Comparison of ENCODE assay signal across 2 cellular contexts in the genomic region with DNA sequence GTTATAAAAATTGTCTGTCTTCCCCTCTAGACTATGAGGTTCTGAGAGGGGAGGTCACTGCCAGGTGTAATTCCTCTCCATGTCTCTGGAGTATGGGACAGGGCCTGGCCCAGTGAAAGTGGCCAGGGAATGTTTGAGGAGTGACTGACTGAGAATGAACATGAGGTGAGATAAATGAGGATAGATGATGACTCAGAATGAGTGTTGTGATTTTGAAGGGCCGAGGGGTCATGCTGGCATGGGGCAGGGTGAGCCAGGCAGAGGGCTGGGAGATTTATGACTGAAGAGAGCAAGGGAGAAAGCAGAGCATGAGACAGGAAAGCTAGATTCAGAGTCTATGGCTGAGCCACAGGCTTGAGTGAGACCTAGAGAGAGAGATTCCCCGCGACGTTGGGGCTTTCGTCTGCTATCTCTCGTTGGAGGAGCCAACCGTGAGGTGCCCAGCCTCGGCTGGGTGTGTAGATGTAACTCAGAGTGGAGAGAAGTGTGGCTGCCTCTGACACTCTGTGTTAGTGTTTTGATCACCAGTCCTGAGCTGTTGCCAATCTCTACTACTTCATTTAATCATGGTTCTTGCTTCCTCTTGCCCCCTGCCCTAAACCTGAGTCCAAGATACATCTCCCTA.
A peak's percentile ranks its signal among the peaks of the same experiment; 100 is the strongest.
TF ChIP-seq lines count a peak whose summit lies in the region.

No MANE protein-coding gene starts in this region.

TF ChIP-seq in A549, 52 proteins besides CTCF, POLR2A, EP300 and RAD21:
- TF ChIP-seq, protein P1, sequence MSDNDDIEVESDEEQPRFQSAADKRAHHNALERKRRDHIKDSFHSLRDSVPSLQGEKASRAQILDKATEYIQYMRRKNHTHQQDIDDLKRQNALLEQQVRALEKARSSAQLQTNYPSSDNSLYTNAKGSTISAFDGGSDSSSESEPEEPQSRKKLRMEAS (IDR thresholded peaks at IDR 0.05) = 0 out of 2 replicates have a peak, but pooled peaks have one; percentile 36
- TF ChIP-seq EHMT2 (IDR thresholded peaks at IDR 0.05; ENCODE audit: low read depth) (no peak), FOSL2 (IDR thresholded peaks at IDR 0.05) (no peak), FOSL2 (CRISPR knock-in tag; IDR thresholded peaks at IDR 0.05) (peak; percentile 36), JUNB (IDR thresholded peaks at IDR 0.05) (0 out of 2 replicates have a peak, but pooled peaks have one; percentile 17), RNF2 (IDR thresholded peaks at IDR 0.05; ENCODE audit: borderline replicate concordance, low read depth) (no peak), HOXB13 (CRISPR knock-in tag; IDR thresholded peaks at IDR 0.05; ENCODE audit: low read depth) (no peak), FOSB (CRISPR knock-in tag; IDR thresholded peaks at IDR 0.05) (no peak)
- TF ChIP-seq, protein P2, sequence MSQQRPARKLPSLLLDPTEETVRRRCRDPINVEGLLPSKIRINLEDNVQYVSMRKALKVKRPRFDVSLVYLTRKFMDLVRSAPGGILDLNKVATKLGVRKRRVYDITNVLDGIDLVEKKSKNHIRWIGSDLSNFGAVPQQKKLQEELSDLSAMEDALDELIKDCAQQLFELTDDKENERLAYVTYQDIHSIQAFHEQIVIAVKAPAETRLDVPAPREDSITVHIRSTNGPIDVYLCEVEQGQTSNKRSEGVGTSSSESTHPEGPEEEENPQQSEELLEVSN (IDR thresholded peaks at IDR 0.05; ENCODE audit: borderline replicate concordance, low read depth) = no peak
- TF ChIP-seq, protein P3, sequence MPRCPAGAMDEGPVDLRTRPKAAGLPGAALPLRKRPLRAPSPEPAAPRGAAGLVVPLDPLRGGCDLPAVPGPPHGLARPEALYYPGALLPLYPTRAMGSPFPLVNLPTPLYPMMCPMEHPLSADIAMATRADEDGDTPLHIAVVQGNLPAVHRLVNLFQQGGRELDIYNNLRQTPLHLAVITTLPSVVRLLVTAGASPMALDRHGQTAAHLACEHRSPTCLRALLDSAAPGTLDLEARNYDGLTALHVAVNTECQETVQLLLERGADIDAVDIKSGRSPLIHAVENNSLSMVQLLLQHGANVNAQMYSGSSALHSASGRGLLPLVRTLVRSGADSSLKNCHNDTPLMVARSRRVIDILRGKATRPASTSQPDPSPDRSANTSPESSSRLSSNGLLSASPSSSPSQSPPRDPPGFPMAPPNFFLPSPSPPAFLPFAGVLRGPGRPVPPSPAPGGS (IDR thresholded peaks at IDR 0.05) = no peak
- TF ChIP-seq, protein P4, sequence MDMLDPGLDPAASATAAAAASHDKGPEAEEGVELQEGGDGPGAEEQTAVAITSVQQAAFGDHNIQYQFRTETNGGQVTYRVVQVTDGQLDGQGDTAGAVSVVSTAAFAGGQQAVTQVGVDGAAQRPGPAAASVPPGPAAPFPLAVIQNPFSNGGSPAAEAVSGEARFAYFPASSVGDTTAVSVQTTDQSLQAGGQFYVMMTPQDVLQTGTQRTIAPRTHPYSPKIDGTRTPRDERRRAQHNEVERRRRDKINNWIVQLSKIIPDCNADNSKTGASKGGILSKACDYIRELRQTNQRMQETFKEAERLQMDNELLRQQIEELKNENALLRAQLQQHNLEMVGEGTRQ (IDR thresholded peaks at IDR 0.05) = no peak

TF ChIP-seq in HEK293, 187 proteins besides CTCF, POLR2A, EP300 and RAD21:
- TF ChIP-seq, protein P5, sequence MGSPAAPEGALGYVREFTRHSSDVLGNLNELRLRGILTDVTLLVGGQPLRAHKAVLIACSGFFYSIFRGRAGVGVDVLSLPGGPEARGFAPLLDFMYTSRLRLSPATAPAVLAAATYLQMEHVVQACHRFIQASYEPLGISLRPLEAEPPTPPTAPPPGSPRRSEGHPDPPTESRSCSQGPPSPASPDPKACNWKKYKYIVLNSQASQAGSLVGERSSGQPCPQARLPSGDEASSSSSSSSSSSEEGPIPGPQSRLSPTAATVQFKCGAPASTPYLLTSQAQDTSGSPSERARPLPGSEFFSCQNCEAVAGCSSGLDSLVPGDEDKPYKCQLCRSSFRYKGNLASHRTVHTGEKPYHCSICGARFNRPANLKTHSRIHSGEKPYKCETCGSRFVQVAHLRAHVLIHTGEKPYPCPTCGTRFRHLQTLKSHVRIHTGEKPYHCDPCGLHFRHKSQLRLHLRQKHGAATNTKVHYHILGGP (tag by site-specific recombination; IDR thresholded peaks at IDR 0.05) = no peak
- 0 out of 2 replicates have a peak, but pooled peaks have one; percentile 37 for TF ChIP-seq PRDM1 (tag by site-specific recombination; IDR thresholded peaks at IDR 0.05)
- peak; percentile 31; the same call in 1 of the 2 replicates for TF ChIP-seq ZIC2 (tag by site-specific recombination; IDR thresholded peaks at IDR 0.05)
- TF ChIP-seq ZNF623 (tag by site-specific recombination; IDR thresholded peaks at IDR 0.05) = no peak
